Comparison of ENCODE assay signal across 15 cellular contexts in genomic region chr18:8630546-8630945, GRCh38.
"Had no signal": no experiment of that assay in that cellular context is flagged by ENCODE, and none has a peak within 500 bp of the region (broad histone marks: within the 10 kb centered on the region; RNA-seq: fewer than 3 reads in every experiment).

No MANE protein-coding gene starts in this region.

- H3K9me3 Mint-ChIP-seq: naive thymus-derived CD4-positive, alpha-beta T cell had no signal

- H3K4me1 ChIP-seq: parathyroid adenoma had no signal

- H3K27ac ChIP-seq: coronary artery, heart left ventricle, parathyroid adenoma, right atrium auricular region had no signal

- H2AFZ ChIP-seq: parathyroid adenoma had no signal

- H3K9ac ChIP-seq: parathyroid adenoma had no signal

- H3K27me3 Mint-ChIP-seq: naive thymus-derived CD4-positive, alpha-beta T cell had no signal

- H3K27me3 ChIP-seq: heart left ventricle, right atrium auricular region had no signal

- ATAC-seq: left colon; naive thymus-derived CD4-positive, alpha-beta T cell had no signal

- DNase-seq: effector CD4-positive, alpha-beta T cell; foreskin melanocyte; heart left ventricle; hippocampal formation; left colon; naive thymus-derived CD4-positive, alpha-beta T cell; occipital lobe; small intestine; stimulated activated CD4-positive, alpha-beta T cell treated with anti-CD3 and anti-CD28 coated beads, Interleukin-12 subunit alpha, Interleukin-12 subunit beta, amount 100 ng/mL, for 4 hours; stimulated activated naive CD4-positive, alpha-beta T cell; trophoblast cell had no signal

- H3K9me3 ChIP-seq: heart left ventricle, right atrium auricular region had no signal

- H3K4me3 ChIP-seq: coronary artery, heart left ventricle, right atrium auricular region had no signal

- FAIRE-seq: small intestine, urothelium cell line had no signal

- H3K4me3 Mint-ChIP-seq: naive thymus-derived CD4-positive, alpha-beta T cell had no signal
